Comparison of ENCODE assay signal across 17 cellular contexts in the genomic region with DNA sequence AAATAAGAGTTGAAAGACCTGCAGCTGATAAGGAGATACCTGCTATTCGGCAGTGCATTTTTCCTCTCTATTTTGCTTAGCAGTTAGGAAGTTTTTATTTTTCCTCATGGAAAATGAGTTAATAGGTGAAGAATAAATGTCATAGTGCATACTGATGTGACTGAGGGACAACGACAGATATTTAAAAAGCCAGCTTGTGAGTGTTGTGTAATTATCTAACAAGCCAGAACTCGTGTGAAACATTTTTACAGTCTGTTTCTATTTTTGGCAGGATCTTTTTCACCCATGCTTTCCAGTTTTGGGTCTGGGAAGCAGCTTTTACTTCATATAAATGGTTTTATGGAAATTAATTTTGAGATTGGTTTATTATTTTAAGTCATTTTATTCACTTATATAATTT. TPM values are rescaled to one million over a fixed set of nuclear protein-coding genes. Genes with fewer than 3 reads are reported as not detected.
DNase-seq lines count a peak whose midpoint lies in the region; ATAC-seq, FAIRE-seq and TF ChIP-seq lines count a peak whose summit lies in the region.
"Had no signal": no experiment of that assay in that cellular context is flagged by ENCODE, and none has a peak within 500 bp of the region (broad histone marks: within the 10 kb centered on the region; RNA-seq: fewer than 3 reads in every experiment).

No MANE protein-coding gene starts in this region.

- H3K79me2 ChIP-seq in astrocyte (ENCODE audit: insufficient read depth, low read length): peaks cover 73% of the 10 kb centered on the region

- intact Hi-C loops in left ventricle myocardium inferior (cut with micrococcal nuclease): loop anchor here (10.0 kb wide), 1 partner anchor 71 kb away; no protein-coding TSS in a partner anchor
- intact Hi-C loops in left cardiac atrium (cut with DNase I): loop anchor here (5.0 kb wide), 2 partner anchors 78 to 138 kb away; a partner anchor contains a TSS
- intact Hi-C loops in kidney (cut with DNase I): loop anchor here (10.0 kb wide), 1 partner anchor 81 kb away; no protein-coding TSS in a partner anchor

- peaks cover 54% of the 10 kb centered on the region for H4K20me1 ChIP-seq in astrocyte (ENCODE audit: insufficient read depth, low read length)

- H3K27me3 ChIP-seq in left ventricle myocardium inferior (ENCODE audit: low read depth): no peaks in the 10 kb centered on the region
- H3K27me3 ChIP-seq in astrocyte (ENCODE audit: insufficient read depth, low read length): no peaks in the 10 kb centered on the region
- no peaks in the 10 kb centered on the region for H3K27me3 ChIP-seq in upper lobe of left lung
- H3K27me3 ChIP-seq: pancreas had no signal

- H3K4me1 ChIP-seq in left ventricle myocardium inferior (peaks cover 78% of the 10 kb centered on the region), astrocyte (ENCODE audit: insufficient read depth, low read length) (peaks cover 26% of the 10 kb centered on the region), kidney (ENCODE audit: control insufficient read depth in 1 of 2, insufficient read depth in 1 of 2, low read depth in 1 of 2, low read length in 2 of 2) (peaks cover 9 to 12% of the 10 kb centered on the region in 2 donors), upper lobe of left lung (peaks cover 18 to 44% (median 33%) of the 10 kb centered on the region in 4 donors)

- peaks cover 2% of the 10 kb centered on the region for H3K36me3 Mint-ChIP-seq in astrocyte (ENCODE audit: low read depth, unreplicated experiment)

- TF ChIP-seq POLR2A in upper lobe of left lung (IDR thresholded peaks at IDR 0.05): no peak

- WGBS in upper lobe of left lung, 2 donors: 43 to 44% methylated on average over 3 of the region's 3 CpGs

- FAIRE-seq in astrocyte (lab: Jason Lieb, UNC): no peak
- FAIRE-seq in kidney (lab: Jason Lieb, UNC): no peak
- FAIRE-seq: pancreas had no signal

- no peaks in the 10 kb centered on the region for H3K27me3 Mint-ChIP-seq in astrocyte (ENCODE audit: low read depth, unreplicated experiment)
- H3K27me3 Mint-ChIP-seq: activated B cell treated with CpG ODN at 0.5 μM for 24 hours had no signal

- no peaks in the 10 kb centered on the region for H3K9me3 Mint-ChIP-seq in astrocyte (ENCODE audit: unreplicated experiment)
- H3K9me3 Mint-ChIP-seq: activated B cell treated with CpG ODN at 0.5 μM for 24 hours had no signal

- TF ChIP-seq EP300 in upper lobe of left lung (IDR thresholded peaks at IDR 0.05): no peak

- no peak overlapping the region for H3K4me2 ChIP-seq in astrocyte (ENCODE audit: low read length)

- H3K9ac ChIP-seq in astrocyte (ENCODE audit: low read length) (no peak overlapping the region), kidney (ENCODE audit: low read length in 2 of 2) (peak overlapping the region in 1 of 2 donors; percentile 25)

- H3K36me3 ChIP-seq in left ventricle myocardium inferior (no peaks in the 10 kb centered on the region), astrocyte (ENCODE audit: insufficient read depth, low read length) (no peaks in the 10 kb centered on the region), kidney (ENCODE audit: control insufficient read depth in 1 of 2, insufficient read depth in 2 of 2, low read length in 2 of 2) (no peaks in the 10 kb centered on the region), upper lobe of left lung (no peaks in the 10 kb centered on the region)
- H3K36me3 ChIP-seq: HAP-1, pancreas had no signal

- DNase-seq in left ventricle myocardium inferior (no peak), left cardiac atrium (no peak), astrocyte (ENCODE audit: low read depth) (no peak), kidney (no peak), upper lobe of left lung (no peak), foreskin fibroblast (no peak)
- DNase-seq in effector CD4-positive, alpha-beta T cell: no peak
- DNase-seq: activated B cell treated with CpG ODN at 0.5 μM for 24 hours; amygdala; effector memory CD4-positive, alpha-beta T cell; NCI-H1092 treated with DMSO at 0.1 percent for 48 hours; NCI-H748 treated with DMSO at 0.1 percent for 48 hours; pancreas; stimulated activated CD4-positive, alpha-beta T cell treated with anti-CD3 and anti-CD28 coated beads, Interleukin-2, amount 100 ng/mL, for 48 hours; stimulated activated naive CD4-positive, alpha-beta T cell treated with Interleukin-2 at 50 U/mL for 16 hours had no signal

- no peak overlapping the region for H2AFZ ChIP-seq in astrocyte (ENCODE audit: low read depth, low read length)

- no peak overlapping the region for H3K27ac Mint-ChIP-seq in astrocyte (ENCODE audit: unreplicated experiment)
- H3K27ac Mint-ChIP-seq: activated B cell treated with CpG ODN at 0.5 μM for 24 hours had no signal

- H3K4me3 ChIP-seq in left ventricle myocardium inferior (peak overlapping the region; percentile 96), astrocyte (ENCODE audit: insufficient read depth, low read depth, low read length) (no peak overlapping the region), kidney (ENCODE audit: low read length in 2 of 2) (peak overlapping the region; percentile 31 to 92), upper lobe of left lung (peak overlapping the region in 3 of 4 donors; percentile 68 to 94 (median 87)), foreskin fibroblast (ENCODE audit: low read depth in 1 of 2, low read length in 2 of 2) (no peak overlapping the region)
- H3K4me3 ChIP-seq: HAP-1 had no signal

- H3K4me3 Mint-ChIP-seq in astrocyte (ENCODE audit: unreplicated experiment): peak overlapping the region; percentile 66
- H3K4me3 Mint-ChIP-seq: activated B cell treated with CpG ODN at 0.5 μM for 24 hours had no signal

- H3K27ac ChIP-seq in left ventricle myocardium inferior (replicated peaks) (peak overlapping the region; percentile 95), astrocyte (ENCODE audit: low read depth, low read length) (peak overlapping the region; percentile 19), kidney (ENCODE audit: low read depth in 2 of 2, low read length in 2 of 2) (peak overlapping the region in 1 of 2 donors; percentile 21), upper lobe of left lung (peak overlapping the region in 1 of 4 donors; percentile 60)

- ATAC-seq in left cardiac atrium: no peak
- no peak for ATAC-seq in upper lobe of left lung (ENCODE audit: low FRiP score in 2 of 2)
- no peak for ATAC-seq in HG02571 (IDR thresholded peaks at IDR 0.05; ENCODE audit: unreplicated experiment)
- ATAC-seq: pancreas had no signal

- H3K9me3 ChIP-seq in left ventricle myocardium inferior (replicated peaks): no peaks in the 10 kb centered on the region
- H3K9me3 ChIP-seq in astrocyte (ENCODE audit: insufficient read depth, low read depth, low read length): no peaks in the 10 kb centered on the region
- no peaks in the 10 kb centered on the region for H3K9me3 ChIP-seq in kidney (ENCODE audit: control insufficient read depth in 1 of 2, low read length in 2 of 2)
- H3K9me3 ChIP-seq in upper lobe of left lung: no peaks in the 10 kb centered on the region
- H3K9me3 ChIP-seq: HAP-1, pancreas had no signal

- H3K4me1 Mint-ChIP-seq in astrocyte (ENCODE audit: low read depth, unreplicated experiment): peaks cover 33% of the 10 kb centered on the region

- TF ChIP-seq CTCF in left ventricle myocardium inferior (IDR thresholded peaks at IDR 0.05; ENCODE audit: borderline replicate concordance) (no peak), astrocyte (IDR thresholded peaks at IDR 0.05; ENCODE audit: insufficient read depth, low read depth, low read length) (no peak), kidney (IDR thresholded peaks at IDR 0.05; ENCODE audit: borderline replicate concordance, extremely low read depth, insufficient read depth) (no peak), upper lobe of left lung (IDR thresholded peaks at IDR 0.05) (no peak), foreskin fibroblast (IDR thresholded peaks at IDR 0.05; ENCODE audit: low read depth, low read length) (no peak)

RNA-seq across cellular contexts. Expression of a gene that starts 2.9 kb away (rescaled TPM):
- total RNA-seq in left ventricle myocardium inferior: 22.4 TPM
- 10 to 100 TPM; 18.8 to 23.8 TPM for total RNA-seq in left cardiac atrium
- 21.1 and 23.4 TPM in 2 replicates for total RNA-seq in astrocyte
- 38.5 TPM for total RNA-seq in kidney
- polyA plus RNA-seq in kidney (ENCODE audit: insufficient read depth, low read depth, low replicate concordance): 12.8 TPM
- total RNA-seq in upper lobe of left lung: 10 to 100 TPM; 19.9 to 52.1 (median 34.0) TPM

Comparison
In these comparisons a context has a peak if more than half of its experiments do, and no peak if none do; other contexts are left out.
1. H3K4me3 ChIP-seq: peak in left ventricle myocardium inferior (single experiment), kidney (2 of 2) and upper lobe of left lung (3 of 4); none in astrocyte (single experiment) and foreskin fibroblast (0 of 2).